18 cellular contexts compared by ENCODE assay signal in the genomic region with DNA sequence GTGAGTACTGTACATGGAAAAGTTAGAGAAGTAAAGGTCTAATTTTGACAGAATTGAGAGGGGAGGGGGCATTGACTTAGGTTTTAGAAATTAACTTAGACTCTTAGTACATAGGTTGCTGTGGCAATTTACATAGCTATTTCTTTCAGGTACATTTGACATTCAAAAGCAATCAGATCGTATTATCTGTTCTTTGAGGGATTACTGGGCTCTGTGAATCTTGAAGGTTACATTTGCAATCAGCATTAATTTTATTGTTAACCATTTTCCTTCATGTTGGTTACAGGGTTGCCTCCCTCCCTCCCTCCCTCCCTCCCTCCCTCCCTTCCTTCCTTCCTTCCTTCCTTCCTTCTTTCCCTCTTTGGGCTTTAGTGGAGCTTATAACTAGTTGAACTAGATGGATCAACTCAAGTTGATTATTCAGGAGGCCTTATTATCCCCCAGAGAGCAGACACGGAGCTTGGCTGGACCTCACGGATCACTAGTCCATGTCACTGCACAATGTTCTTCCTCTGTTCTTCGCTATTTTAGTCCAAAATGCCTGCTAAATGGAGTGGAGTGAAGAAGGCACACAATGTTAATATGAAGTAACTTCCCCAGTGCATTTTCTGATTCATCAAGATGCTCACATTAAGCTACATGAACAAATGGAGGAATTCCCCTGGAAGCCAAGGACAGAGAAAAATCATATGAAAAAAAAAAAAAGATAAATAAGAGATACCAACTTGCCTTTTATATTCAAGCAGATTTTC.
DNase-seq lines count a peak whose midpoint lies in the region; ATAC-seq, FAIRE-seq and TF ChIP-seq lines count a peak whose summit lies in the region.
"Had no signal": no experiment of that assay in that cellular context is flagged by ENCODE, and none has a peak within 500 bp of the region (broad histone marks: within the 10 kb centered on the region; RNA-seq: fewer than 3 reads in every experiment).

No MANE protein-coding gene starts in this region.

- H3K27ac ChIP-seq in HepG2 (ENCODE audit: extremely low read length, insufficient read depth, low read length) (no peak overlapping the region), right lobe of liver (no peak overlapping the region), gastroesophageal sphincter (no peak overlapping the region)
- H3K27ac ChIP-seq: A549 had no signal

- POLR2A ChIA-PET in HepG2 (lab: Yijun Ruan, JAX), result no interaction called here

- no peak overlapping the region for H3K9ac ChIP-seq in HepG2 (ENCODE audit: insufficient read depth, low read depth, low read length)

- ATAC-seq in HepG2 (no peak), right lobe of liver (no peak), gastroesophageal sphincter (no peak), HG02870 (IDR thresholded peaks at IDR 0.05; ENCODE audit: unreplicated experiment) (no peak)
- ATAC-seq: A549 had no signal

- TF ChIP-seq RAD21 in HepG2 (CRISPR knock-in tag; IDR thresholded peaks at IDR 0.05), result no peak

- TF ChIP-seq CTCF in HepG2 (CRISPR knock-in tag; IDR thresholded peaks at IDR 0.05) (no peak), right lobe of liver (IDR thresholded peaks at IDR 0.05) (no peak), epithelial cell of proximal tubule (conservative IDR thresholded peaks at IDR 0.05; ENCODE audit: low read depth, low read length) (no peak), gastroesophageal sphincter (IDR thresholded peaks at IDR 0.05) (no peak)

- no peak overlapping the region for H2AFZ ChIP-seq in HepG2 (ENCODE audit: low read length)

- no peaks in the 10 kb centered on the region for H3K36me3 ChIP-seq in HepG2 (replicated peaks in 1 of 2; ENCODE audit: control insufficient read depth in 1 of 2, insufficient read depth in 2 of 2, low read length in 2 of 2)
- no peaks in the 10 kb centered on the region for H3K36me3 ChIP-seq in right lobe of liver
- H3K36me3 ChIP-seq in gastroesophageal sphincter, result no peaks in the 10 kb centered on the region

- H3K4me1 ChIP-seq in HepG2 (ENCODE audit: insufficient read depth, low read length) (no peaks in the 10 kb centered on the region), right lobe of liver (no peaks in the 10 kb centered on the region), gastroesophageal sphincter (peaks cover 5 to 19% (median 12%) of the 10 kb centered on the region in 3 donors)

- no peak for TF ChIP-seq POLR2A in HepG2 (IDR thresholded peaks at IDR 0.05; ENCODE audit: insufficient read depth in 1 of 2, low read depth in 2 of 2, low read length in 2 of 2)
- TF ChIP-seq POLR2A in right lobe of liver (IDR thresholded peaks at IDR 0.05), result no peak
- TF ChIP-seq POLR2A in gastroesophageal sphincter (IDR thresholded peaks at IDR 0.05), result no peak

- WGBS in HepG2 (ENCODE audit: low lambda C conversion rate), result 7% methylated on average over 4 of the region's 4 CpGs
- WGBS in right lobe of liver (ENCODE audit: insufficient coverage, low coverage, low lambda C conversion rate, missing lambda C conversion rate), result 31% methylated on average over 4 of the region's 4 CpGs
- WGBS in gastroesophageal sphincter (ENCODE audit: low coverage in 1 of 2), 2 donors, result 42 to 100% methylated on average over 1 to 4 of the region's 4 CpGs

- no peak overlapping the region for H3K4me3 ChIP-seq in HepG2 (replicated peaks in 1 of 3; ENCODE audit: insufficient read depth in 1 of 3, low read depth in 2 of 3, low read length in 3 of 3)
- H3K4me3 ChIP-seq in right lobe of liver, result no peak overlapping the region
- H3K4me3 ChIP-seq in epithelial cell of proximal tubule (ENCODE audit: low read depth, low read length), result no peak overlapping the region
- no peak overlapping the region for H3K4me3 ChIP-seq in gastroesophageal sphincter
- H3K4me3 ChIP-seq: A549 had no signal

- in situ Hi-C loops in HepG2 (cut with HindIII; ENCODE audit: extremely low pct_ligation_motif_present, low pct_unique_long_range_greater_than_20kb), result no loop called here

- CTCF ChIA-PET in HepG2 (lab: Yijun Ruan, JAX; ENCODE audit: low intra/inter-chr PET ratio, low total read pairs), result no interaction called here

- no TSS peak for BruUV-seq in HepG2 (replicated peaks; lab: Mats Ljungman, UMichigan)

- FAIRE-seq in HepG2 (lab: Jason Lieb, UNC), result no peak
- FAIRE-seq: D721Med, H1 had no signal

- intact Hi-C loops in HepG2 (cut with micrococcal nuclease; ENCODE audit: unreplicated experiment), result no loop called here
- intact Hi-C loops in right lobe of liver (cut with DNase I), result no loop called here

- H3K79me2 ChIP-seq in HepG2 (ENCODE audit: insufficient read depth, low read length), result no peaks in the 10 kb centered on the region

- TF ChIP-seq EP300 in HepG2 (IDR thresholded peaks at IDR 0.05; ENCODE audit: low read depth in 2 of 2, low read length in 2 of 2), result no peak
- no peak for TF ChIP-seq EP300 in HepG2 (CRISPR knock-in tag; IDR thresholded peaks at IDR 0.05; ENCODE audit: borderline replicate concordance)
- TF ChIP-seq EP300 in gastroesophageal sphincter (IDR thresholded peaks at IDR 0.05), result no peak

- no peaks in the 10 kb centered on the region for H4K20me1 ChIP-seq in HepG2 (ENCODE audit: insufficient read depth, low read length)

- H3K9me3 ChIP-seq in HepG2 (ENCODE audit: low read length), result peaks cover 12% of the 10 kb centered on the region
- no peaks in the 10 kb centered on the region for H3K9me3 ChIP-seq in right lobe of liver
- H3K9me3 ChIP-seq in gastroesophageal sphincter, result peaks cover 0 to 6% (median 0%) of the 10 kb centered on the region in 3 donors

- H3K4me2 ChIP-seq in HepG2 (ENCODE audit: low read depth, low read length), result no peak overlapping the region
- H3K4me2 ChIP-seq: A549 had no signal

- DNase-seq in HepG2 (ENCODE audit: low spot score) (no peak), right lobe of liver (no peak), epithelial cell of proximal tubule (ENCODE audit: low read depth) (peak; percentile 93), kidney tubule cell (ENCODE audit: low spot score) (peak; percentile 78), cortex of kidney (lab: John Stamatoyannopoulos, UW) (no peak)
- DNase-seq: CD8-positive, alpha-beta memory T cell; DMS79; KBM-7; NCI-H1694 treated with DMSO at 0.1 percent for 48 hours; NCI-H524; NCI-H82; OCI-M1; SHP77 treated with DMSO at 0.1 percent for 48 hours had no signal

- H3K27me3 ChIP-seq in HepG2 (ENCODE audit: control insufficient read depth in 1 of 2, insufficient read depth in 2 of 2, low read length in 2 of 2) (no peaks in the 10 kb centered on the region; a peak in 1 of 5 replicates), right lobe of liver (no peaks in the 10 kb centered on the region), gastroesophageal sphincter (no peaks in the 10 kb centered on the region)

TF ChIP-seq in HepG2, 621 proteins besides CTCF, POLR2A, EP300 and RAD21:
- TF ChIP-seq PCBP2 (optimal IDR thresholded peaks at IDR 0.05; ENCODE audit: low read depth, low read length, poor library complexity, severe bottlenecking) (peak; percentile 87), PCBP1 (IDR thresholded peaks at IDR 0.05; ENCODE audit: borderline replicate concordance, low read depth, low read length) (0 out of 2 replicates have a peak, but pooled peaks have one; percentile 49), HNRNPK (IDR thresholded peaks at IDR 0.05; ENCODE audit: low read depth, low read length, poor library complexity, severe bottlenecking) (peak; percentile 95)
- TF ChIP-seq, protein P1, sequence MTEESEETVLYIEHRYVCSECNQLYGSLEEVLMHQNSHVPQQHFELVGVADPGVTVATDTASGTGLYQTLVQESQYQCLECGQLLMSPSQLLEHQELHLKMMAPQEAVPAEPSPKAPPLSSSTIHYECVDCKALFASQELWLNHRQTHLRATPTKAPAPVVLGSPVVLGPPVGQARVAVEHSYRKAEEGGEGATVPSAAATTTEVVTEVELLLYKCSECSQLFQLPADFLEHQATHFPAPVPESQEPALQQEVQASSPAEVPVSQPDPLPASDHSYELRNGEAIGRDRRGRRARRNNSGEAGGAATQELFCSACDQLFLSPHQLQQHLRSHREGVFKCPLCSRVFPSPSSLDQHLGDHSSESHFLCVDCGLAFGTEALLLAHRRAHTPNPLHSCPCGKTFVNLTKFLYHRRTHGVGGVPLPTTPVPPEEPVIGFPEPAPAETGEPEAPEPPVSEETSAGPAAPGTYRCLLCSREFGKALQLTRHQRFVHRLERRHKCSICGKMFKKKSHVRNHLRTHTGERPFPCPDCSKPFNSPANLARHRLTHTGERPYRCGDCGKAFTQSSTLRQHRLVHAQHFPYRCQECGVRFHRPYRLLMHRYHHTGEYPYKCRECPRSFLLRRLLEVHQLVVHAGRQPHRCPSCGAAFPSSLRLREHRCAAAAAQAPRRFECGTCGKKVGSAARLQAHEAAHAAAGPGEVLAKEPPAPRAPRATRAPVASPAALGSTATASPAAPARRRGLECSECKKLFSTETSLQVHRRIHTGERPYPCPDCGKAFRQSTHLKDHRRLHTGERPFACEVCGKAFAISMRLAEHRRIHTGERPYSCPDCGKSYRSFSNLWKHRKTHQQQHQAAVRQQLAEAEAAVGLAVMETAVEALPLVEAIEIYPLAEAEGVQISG (CRISPR knock-in tag; IDR thresholded peaks at IDR 0.05), result no peak
TF ChIP-seq in HepG2: peak in this region for 3.

Comparison
In these comparisons a context has a peak if more than half of its experiments do, and no peak if none do; other contexts are left out.
1. DNase-seq: peak in epithelial cell of proximal tubule (single experiment) and kidney tubule cell (single experiment); none in HepG2 (single experiment), right lobe of liver (0 of 3) and cortex of kidney (single experiment).